In genomic region chr1:189253601-189254350, GRCh38 we compare ENCODE assay signal across 21 cellular contexts.
"Had no signal": no experiment of that assay in that cellular context is flagged by ENCODE, and none has a peak within 500 bp of the region (broad histone marks: within the 10 kb centered on the region; RNA-seq: fewer than 3 reads in every experiment).

No MANE protein-coding gene starts in this region.

- ATAC-seq: heart right ventricle; left lobe of liver; natural killer cell; stimulated activated effector memory CD8-positive, alpha-beta T cell treated with anti-CD3 and anti-CD28 coated beads, Interleukin-12 subunit alpha, Interleukin-12 subunit beta, amount 100 ng/mL, for 72 hours had no signal

- DNase-seq: dermis blood vessel endothelial cell; effector memory CD4-positive, alpha-beta T cell; erythroblast; esophagus squamous epithelium; foreskin melanocyte; glutamatergic neuron; heart right ventricle; hippocampal formation; kidney glomerular epithelial cell; natural killer cell; sigmoid colon; stimulated activated CD4-positive, alpha-beta T cell treated with anti-CD3 and anti-CD28 coated beads, Interleukin-2, amount 100 ng/mL, for 24 hours; stimulated activated CD4-positive, alpha-beta T cell treated with anti-CD3 and anti-CD28 coated beads, Interleukin-4, amount 100 ng/mL, for 24 hours; stimulated activated naive CD4-positive, alpha-beta T cell treated with Interleukin-2 at 50 U/mL for 16 hours; stomach; thyroid gland; trophoblast cell had no signal

- FAIRE-seq: endothelial cell of umbilical vein, islet of Langerhans had no signal
